Comparison of ENCODE assay signal across 13 cellular contexts in the genomic region with DNA sequence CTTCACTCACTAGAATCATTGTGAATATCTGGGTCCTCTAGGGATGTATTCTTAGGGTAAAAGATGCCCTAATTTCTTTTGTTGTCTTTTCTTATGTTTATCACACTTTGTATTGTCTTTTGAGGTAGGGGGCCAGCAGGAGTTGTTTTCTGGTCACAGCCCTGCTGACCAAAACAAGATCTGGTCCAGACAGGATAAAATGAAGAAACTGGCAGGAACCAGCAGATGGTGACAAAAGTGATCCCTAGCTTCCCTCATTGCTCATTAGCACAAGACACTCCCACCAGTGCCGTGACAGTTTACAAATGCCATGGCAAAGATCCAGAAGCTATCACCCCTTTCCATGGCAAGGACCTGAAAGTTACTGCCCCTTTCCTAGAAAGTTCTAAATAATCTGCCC.
DNase-seq lines count a peak whose midpoint lies in the region; TF ChIP-seq lines count a peak whose summit lies in the region.
"Had no signal": no experiment of that assay in that cellular context is flagged by ENCODE, and none has a peak within 500 bp of the region (broad histone marks: within the 10 kb centered on the region; RNA-seq: fewer than 3 reads in every experiment).

No MANE protein-coding gene starts in this region.

- peaks cover 4% of the 10 kb centered on the region for H3K36me3 Mint-ChIP-seq in glutamatergic neuron (ENCODE audit: unreplicated experiment)
- H3K36me3 Mint-ChIP-seq in activated CD4-positive, alpha-beta T cell treated with anti-CD3 and anti-CD28 coated beads, Interleukin-2, amount 10 ng/mL, durations not matched to agents 7 days and 5 days (ENCODE audit: low read depth): no peaks in the 10 kb centered on the region
- H3K36me3 Mint-ChIP-seq: CD14-positive monocyte; CD8-positive, alpha-beta T cell had no signal

- H3K9me3 Mint-ChIP-seq in glutamatergic neuron (ENCODE audit: unreplicated experiment): peaks cover 23% of the 10 kb centered on the region
- no peaks in the 10 kb centered on the region for H3K9me3 Mint-ChIP-seq in activated CD4-positive, alpha-beta T cell treated with anti-CD3 and anti-CD28 coated beads, Interleukin-2, amount 10 ng/mL, durations not matched to agents 7 days and 5 days
- H3K9me3 Mint-ChIP-seq: CD8-positive, alpha-beta T cell had no signal

- TF ChIP-seq CTCF in glutamatergic neuron (IDR thresholded peaks at IDR 0.05; ENCODE audit: partially characterized antibody, unreplicated experiment): no peak

- peaks cover 51% of the 10 kb centered on the region for H3K4me1 Mint-ChIP-seq in glutamatergic neuron (ENCODE audit: low read depth, unreplicated experiment)
- no peaks in the 10 kb centered on the region for H3K4me1 Mint-ChIP-seq in activated CD4-positive, alpha-beta T cell treated with anti-CD3 and anti-CD28 coated beads, Interleukin-2, amount 10 ng/mL, durations not matched to agents 7 days and 5 days
- H3K4me1 Mint-ChIP-seq: CD14-positive monocyte had no signal

- peak overlapping the region; percentile 76 for H3K27ac Mint-ChIP-seq in glutamatergic neuron (ENCODE audit: unreplicated experiment)
- H3K27ac Mint-ChIP-seq in activated CD4-positive, alpha-beta T cell treated with anti-CD3 and anti-CD28 coated beads, Interleukin-2, amount 10 ng/mL, durations not matched to agents 7 days and 5 days: no peak overlapping the region
- H3K27ac Mint-ChIP-seq: CD8-positive, alpha-beta T cell had no signal

- DNase-seq in DMS 273 (lab: John Stamatoyannopoulos, UW; ENCODE audit: unreplicated experiment) (peak; percentile 3), DMS 273 treated with DMSO at 0.1 percent for 48 hours (lab: John Stamatoyannopoulos, UW) (no peak), NCI-H69 (lab: John Stamatoyannopoulos, UW) (peak; percentile 51), glutamatergic neuron (no peak), NCI-H510A treated with DMSO at 0.1 percent for 48 hours (lab: John Stamatoyannopoulos, UW) (no peak), amygdala (lab: John Stamatoyannopoulos, UW) (no peak)
- DNase-seq in activated CD4-positive, alpha-beta T cell treated with anti-CD3 and anti-CD28 coated beads, Interleukin-2, amount 10 ng/mL, durations not matched to agents 7 days and 5 days: no peak
- DNase-seq: CD8-positive, alpha-beta T cell; COR-L47; DMS53; GF-D8; IMR-90 had no signal

- CTCF ChIA-PET in activated CD4-positive, alpha-beta T cell treated with anti-CD3 and anti-CD28 coated beads, Interleukin-2, amount 10 ng/mL, durations not matched to agents 7 days and 5 days (lab: Charles Lee): no interaction called here

- peaks cover 15% of the 10 kb centered on the region for H3K27me3 Mint-ChIP-seq in glutamatergic neuron (ENCODE audit: unreplicated experiment)
- no peaks in the 10 kb centered on the region for H3K27me3 Mint-ChIP-seq in activated CD4-positive, alpha-beta T cell treated with anti-CD3 and anti-CD28 coated beads, Interleukin-2, amount 10 ng/mL, durations not matched to agents 7 days and 5 days

- POLR2A ChIA-PET in activated CD4-positive, alpha-beta T cell treated with anti-CD3 and anti-CD28 coated beads, Interleukin-2, amount 10 ng/mL, durations not matched to agents 7 days and 5 days (lab: Charles Lee): no interaction called here

- H3K4me3 Mint-ChIP-seq in glutamatergic neuron (ENCODE audit: unreplicated experiment): peak overlapping the region; percentile 6
- H3K4me3 Mint-ChIP-seq in activated CD4-positive, alpha-beta T cell treated with anti-CD3 and anti-CD28 coated beads, Interleukin-2, amount 10 ng/mL, durations not matched to agents 7 days and 5 days: no peak overlapping the region
- H3K4me3 Mint-ChIP-seq: CD14-positive monocyte; CD8-positive, alpha-beta T cell had no signal

Comparison
In these comparisons a context has a peak if more than half of its experiments do, and no peak if none do; other contexts are left out.
1. DNase-seq: peak in DMS 273 (single experiment) and NCI-H69 (single experiment); none in DMS 273 treated with DMSO at 0.1 percent for 48 hours (single experiment), glutamatergic neuron (single experiment), activated CD4-positive, alpha-beta T cell treated with anti-CD3 and anti-CD28 coated beads, Interleukin-2, amount 10 ng/mL, durations not matched to agents 7 days and 5 days (single experiment), NCI-H510A treated with DMSO at 0.1 percent for 48 hours (single experiment) and amygdala (0 of 56).